ENCODE assay signal across 11 cellular contexts in the genomic region with DNA sequence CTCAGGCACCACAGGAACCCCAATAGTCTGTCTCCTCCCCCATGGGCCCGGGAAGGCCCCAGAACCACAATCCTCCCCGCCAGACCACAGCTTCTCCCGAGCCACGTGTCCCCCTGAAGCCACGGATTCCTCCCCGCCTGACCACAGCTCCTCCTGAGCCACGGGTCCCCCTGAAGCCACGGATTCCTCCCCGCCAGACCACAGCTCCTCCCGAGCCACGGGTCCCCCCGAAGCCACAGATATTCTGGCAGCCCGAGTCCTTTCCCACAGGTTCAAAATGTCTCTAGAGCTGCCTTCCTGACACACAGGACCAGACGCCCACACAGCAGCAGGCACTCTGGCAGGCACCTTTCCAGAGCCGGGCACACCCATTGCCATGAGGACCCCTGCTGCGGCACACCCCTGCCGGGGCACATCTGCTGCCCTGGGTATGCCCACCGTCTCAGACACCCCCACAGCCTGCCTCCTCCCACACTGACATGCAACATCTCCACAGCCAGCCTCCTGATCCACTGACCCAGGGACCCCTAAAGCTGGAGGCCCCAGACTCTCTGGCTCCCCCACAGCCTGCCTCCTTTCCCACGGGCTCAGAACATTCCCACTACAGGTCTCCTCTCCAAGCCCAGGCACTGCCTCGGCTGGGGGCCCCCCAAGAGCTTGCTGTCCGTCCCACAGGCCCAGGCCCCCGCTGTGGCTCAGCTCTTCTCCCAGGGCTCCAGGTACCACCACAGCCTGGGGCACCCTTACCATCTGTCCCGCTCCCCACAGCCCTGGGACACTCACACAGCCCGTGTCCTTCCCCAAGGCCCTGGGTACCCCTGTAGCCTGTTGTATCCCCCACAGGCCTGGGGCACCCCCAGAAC. TPM values are rescaled to one million over a fixed set of nuclear protein-coding genes. Genes with fewer than 3 reads are reported as not detected.
A peak's percentile ranks its signal among the peaks of the same experiment; 100 is the strongest.
DNase-seq lines count a peak whose midpoint lies in the region; ATAC-seq, FAIRE-seq and TF ChIP-seq lines count a peak whose summit lies in the region.
"Had no signal": no experiment of that assay in that cellular context is flagged by ENCODE, and none has a peak within 500 bp of the region (broad histone marks: within the 10 kb centered on the region; RNA-seq: fewer than 3 reads in every experiment).

No MANE protein-coding gene starts in this region.

- peak overlapping the region; percentile 62 to 96 (median 94) for H3K4me3 Mint-ChIP-seq in CD8-positive, alpha-beta memory T cell
- peak overlapping the region; percentile 98 for H3K4me3 Mint-ChIP-seq in neural crest cell

- H3K27ac ChIP-seq in CD8-positive, alpha-beta memory T cell (ENCODE audit: low read depth, low read length), result no peak overlapping the region
- H3K27ac ChIP-seq in K562 (ENCODE audit: extremely low read depth, low read depth, low read length), result no peak overlapping the region; the same call in 2 of the 3 replicates

- peaks cover 25% of the 10 kb centered on the region for H3K4me1 ChIP-seq in CD8-positive, alpha-beta memory T cell (ENCODE audit: insufficient read depth, low read length)
- H3K4me1 ChIP-seq in K562 (replicated peaks in 1 of 2; ENCODE audit: control insufficient read depth in 2 of 2, insufficient read depth in 2 of 2, low read length in 2 of 2), result peaks cover 8 to 43% of the 10 kb centered on the region in 2 experiments; a peak in 4 of 5 replicates

- no peaks in the 10 kb centered on the region for H4K20me1 ChIP-seq in K562 (replicated peaks; ENCODE audit: control insufficient read depth, insufficient read depth, low read length)

- H3K4me1 Mint-ChIP-seq in CD8-positive, alpha-beta memory T cell, result peaks cover 36 to 53% (median 44%) of the 10 kb centered on the region in 3 donors
- H3K4me1 Mint-ChIP-seq in neural crest cell, result peaks cover 30% of the 10 kb centered on the region

- BruUV-seq in K562 (replicated peaks; lab: Mats Ljungman, UMichigan), result no TSS peak

- no peak for TF ChIP-seq POLR2A in K562 (conservative IDR thresholded peaks at IDR 0.05)
- no peak for TF ChIP-seq POLR2A in GM12892 (IDR thresholded peaks at IDR 0.05; ENCODE audit: low read depth, low read length)

- no peaks in the 10 kb centered on the region for H3K36me3 ChIP-seq in CD8-positive, alpha-beta memory T cell (ENCODE audit: insufficient read depth, low read length)
- H3K36me3 ChIP-seq in K562 (ENCODE audit: control insufficient read depth, insufficient read depth, low read length), result peaks cover 27% of the 10 kb centered on the region

- peaks cover 0 to 3% of the 10 kb centered on the region in 2 donors for H3K27me3 Mint-ChIP-seq in CD8-positive, alpha-beta memory T cell
- no peaks in the 10 kb centered on the region for H3K27me3 Mint-ChIP-seq in neural crest cell (ENCODE audit: low read depth)

- TF ChIP-seq EP300 in K562 (IDR thresholded peaks at IDR 0.05; ENCODE audit: low read length), result no peak

- no peak overlapping the region for H2AFZ ChIP-seq in K562 (ENCODE audit: low read depth, low read length)

- no peak for ATAC-seq in K562
- no peak for ATAC-seq in GM21528 (IDR thresholded peaks at IDR 0.05; ENCODE audit: low FRiP score, unreplicated experiment)

- H3K79me2 ChIP-seq in K562 (ENCODE audit: control insufficient read depth, insufficient read depth, low read length), result peaks cover 42% of the 10 kb centered on the region

- CTCF ChIA-PET in CD8-positive, alpha-beta memory T cell (lab: Charles Lee), result no interaction called here
- CTCF ChIA-PET in K562 (lab: Yijun Ruan, JAX; ENCODE audit: low intra/inter-chr PET ratio), result no interaction called here

- in situ Hi-C loops in K562 (cut with MboI), result no loop called here

- intact Hi-C loops in K562 (cut with micrococcal nuclease), result no loop called here

- no peaks in the 10 kb centered on the region for H3K9me3 Mint-ChIP-seq in CD8-positive, alpha-beta memory T cell
- no peaks in the 10 kb centered on the region for H3K9me3 Mint-ChIP-seq in neural crest cell

- FAIRE-seq in K562 (lab: Jason Lieb, UNC) (no peak), GM12892 (lab: Jason Lieb, UNC) (no peak)

- no peaks in the 10 kb centered on the region for H3K9me1 ChIP-seq in K562 (ENCODE audit: control insufficient read depth, insufficient read depth, low read length)

- TF ChIP-seq CTCF in K562 (IDR thresholded peaks at IDR 0.05 in 2 of 3, conservative IDR thresholded peaks at IDR 0.05 in 1 of 3; ENCODE audit: insufficient read depth in 2 of 3, low read depth in 1 of 3, low read length in 3 of 3) (no peak), neural crest cell (conservative IDR thresholded peaks at IDR 0.05) (no peak)

- 0 out of 2 replicates have a peak overlapping the region, but pooled peaks have one; percentile 86 for H3K4me2 ChIP-seq in K562 (ENCODE audit: insufficient read depth, low read length)

- H3K27ac Mint-ChIP-seq in CD8-positive, alpha-beta memory T cell, result peak overlapping the region in 5 of 8 donors; percentile 61 to 99 (median 78)
- peak overlapping the region; percentile 35 for H3K27ac Mint-ChIP-seq in neural crest cell (ENCODE audit: unreplicated experiment)

- no peak for DNase-seq in CD8-positive, alpha-beta memory T cell
- no peak for DNase-seq in Jurkat, Clone E6-1 (ENCODE audit: low read depth, low spot score)
- no peak for DNase-seq in K562 (ENCODE audit: extremely low read depth in 1 of 4, low spot score in 3 of 4)
- DNase-seq in neural crest cell (ENCODE audit: low read depth, low spot score), result no peak
- DNase-seq in GM12892 (ENCODE audit: insufficient read length), result no peak
- DNase-seq in DMS53 treated with DMSO at 0.1 percent for 48 hours (lab: John Stamatoyannopoulos, UW; ENCODE audit: unreplicated experiment), result no peak
- DNase-seq: activated CD8-positive, alpha-beta memory T cell treated with anti-CD3 and anti-CD28 coated beads, Interleukin-2, amount 50 U/mL, for 48 hours; hippocampal formation; NCI-H226; SIG-M5 had no signal

- H3K27me3 ChIP-seq in CD8-positive, alpha-beta memory T cell (ENCODE audit: insufficient read depth, low read length, poor library complexity, severe bottlenecking), result no peaks in the 10 kb centered on the region
- no peaks in the 10 kb centered on the region for H3K27me3 ChIP-seq in K562 (ENCODE audit: control insufficient read depth in 2 of 2, insufficient read depth in 2 of 2, low read length in 2 of 2)

- H3K9me3 ChIP-seq in CD8-positive, alpha-beta memory T cell (ENCODE audit: low read length), result no peaks in the 10 kb centered on the region
- no peaks in the 10 kb centered on the region for H3K9me3 ChIP-seq in K562 (replicated peaks; ENCODE audit: control insufficient read depth, insufficient read depth, low read depth, low read length)

- POLR2A ChIA-PET in CD8-positive, alpha-beta memory T cell (lab: Charles Lee), result interaction anchor here (0.9 to 2.1 kb wide), 2 partner anchors 11 to 13 kb away, joined by 3 to 9 read pairs; a partner anchor contains a TSS
- POLR2A ChIA-PET in K562 (lab: Yijun Ruan, JAX), result interaction anchor here (0.6 to 2.3 kb wide), 4 partner anchors 14 to 379 kb away, joined by 3 to 7 read pairs (median 3); no protein-coding TSS in a partner anchor

- 83% methylated on average over 16 of the region's 24 CpGs for WGBS in K562 (ENCODE audit: insufficient coverage, low coverage, missing lambda C conversion rate)

- H3K9ac ChIP-seq in K562 (ENCODE audit: insufficient read depth in 1 of 2, low read depth in 2 of 2, low read length in 2 of 2), result peak overlapping the region in 1 of 2 experiments; percentile 97; a peak in 2 of 4 replicates

- peaks cover 6 to 37% (median 12%) of the 10 kb centered on the region in 3 donors for H3K36me3 Mint-ChIP-seq in CD8-positive, alpha-beta memory T cell
- H3K36me3 Mint-ChIP-seq in neural crest cell (ENCODE audit: low read depth), result peaks cover 13% of the 10 kb centered on the region

- TF ChIP-seq RAD21 in K562 (CRISPR knock-in tag; conservative IDR thresholded peaks at IDR 0.05 in 1 of 2, IDR thresholded peaks at IDR 0.05 in 1 of 2), result no peak

- H3K4me3 ChIP-seq in CD8-positive, alpha-beta memory T cell (ENCODE audit: low read length), result no peak overlapping the region
- peak overlapping the region; percentile 93; the same call in 1 of the 2 replicates for H3K4me3 ChIP-seq in Jurkat, Clone E6-1 (ENCODE audit: low read length)
- H3K4me3 ChIP-seq in K562, result no peak overlapping the region; the same call in 1 of the 2 replicates

RNA-seq across cellular contexts. Expression of a gene that starts 2.2 kb away (rescaled TPM):
- 10 to 100 TPM; 18.6 to 20.8 TPM for total RNA-seq in CD8-positive, alpha-beta memory T cell
- 1.8 TPM for polyA plus RNA-seq in CD8-positive, alpha-beta memory T cell
- 10.6 TPM for polyA plus RNA-seq in Jurkat, Clone E6-1 (2012; ENCODE audit: insufficient read depth, insufficient read length)
- total RNA-seq in K562 (2011; cell fraction: chromatin; rRNA removed; ENCODE audit: low replicate concordance), result 15.6 and 37.4 TPM in 2 replicates
- 8.7 and 12.4 TPM in 2 replicates for total RNA-seq in K562 (2011; cell fraction: nucleolus; rRNA removed)
- total RNA-seq in K562 (2011; cell fraction: nucleoplasm; rRNA removed), result 15.1 and 19.5 TPM in 2 replicates
- 6.0 and 6.9 TPM in 2 replicates for total RNA-seq in K562 (2014; rRNA removed)
- total RNA-seq in K562 (2014; rRNA removed; fragmentation: Illumina TruSeq; extraction: Trizol), result 7.6 and 9.3 TPM in 2 replicates
- total RNA-seq in K562 (2015; rRNA removed; fragmentation: Illumina TruSeq; extraction: Trizol), result 8.5 and 9.0 TPM in 2 replicates
- 6.2 and 7.4 TPM in 2 replicates for total RNA-seq in K562 (2021)
- polyA plus RNA-seq in K562 (2011; rRNA removed), result 3.9 and 6.6 TPM in 2 replicates
- polyA plus RNA-seq in K562 (2011; cell fraction: cytosol; rRNA removed), result 1.6 and 2.5 TPM in 2 replicates
- 15.2 and 20.1 TPM in 2 replicates for polyA plus RNA-seq in K562 (2011; cell fraction: nucleus; rRNA removed)
- 5.6 and 6.6 TPM in 2 replicates for polyA plus RNA-seq in K562 (2012)
- 6.5 and 7.4 TPM in 2 replicates for polyA plus RNA-seq in K562 (2014; fragmentation: Illumina TruSeq; extraction: Trizol)
- polyA plus RNA-seq in K562 (2014; fragmentation: Nextera tagmentation; extraction: Ambion mirVana), result 1 to 10 TPM; 2.0 to 3.4 TPM
- 5.2 and 5.6 TPM in 2 replicates for polyA plus RNA-seq in K562 (2014; rRNA removed)
- polyA minus RNA-seq in K562 (2011; rRNA and poly(A)+ RNA removed), result 5.4 and 5.6 TPM in 2 replicates
- 1.9 and 6.6 TPM in 2 replicates for polyA minus RNA-seq in K562 (2011; cell fraction: cytosol; rRNA and poly(A)+ RNA removed)
- polyA minus RNA-seq in K562 (2011; cell fraction: nucleus; rRNA and poly(A)+ RNA removed), result 10.4 and 14.4 TPM in 2 replicates
- 42.3 and 44.1 TPM in 2 replicates for total RNA-seq in neural crest cell
- 9.4 TPM for polyA plus RNA-seq in GM12892 (2012; ENCODE audit: missing spikeins)

RNA-seq across cellular contexts. Expression of a gene that starts 2.6 kb away (rescaled TPM):
- 100 to 1,000 TPM; 105 to 110 TPM for total RNA-seq in CD8-positive, alpha-beta memory T cell
- polyA plus RNA-seq in CD8-positive, alpha-beta memory T cell, result 98.0 TPM
- polyA plus RNA-seq in Jurkat, Clone E6-1 (2012; ENCODE audit: insufficient read depth, insufficient read length), result 268 TPM
- total RNA-seq in K562 (2011; cell fraction: chromatin; rRNA removed; ENCODE audit: low replicate concordance), result 11.8 and 12.1 TPM in 2 replicates
- 21.5 and 31.7 TPM in 2 replicates for total RNA-seq in K562 (2011; cell fraction: nucleolus; rRNA removed)
- 21.9 and 22.7 TPM in 2 replicates for total RNA-seq in K562 (2011; cell fraction: nucleoplasm; rRNA removed)
- total RNA-seq in K562 (2014; rRNA removed) (111 and 164 TPM in 2 replicates), K562 (2014; rRNA removed; fragmentation: Illumina TruSeq; extraction: Trizol) (141 and 144 TPM in 2 replicates), K562 (2015; rRNA removed; fragmentation: Illumina TruSeq; extraction: Trizol) (164 and 179 TPM in 2 replicates), K562 (2021) (108 and 126 TPM in 2 replicates), neural crest cell (112 and 117 TPM in 2 replicates)
- polyA plus RNA-seq in K562 (2011; rRNA removed) (244 and 357 TPM in 2 replicates), K562 (2014; fragmentation: Illumina TruSeq; extraction: Trizol) (155 and 201 TPM in 2 replicates), K562 (2014; fragmentation: Nextera tagmentation; extraction: Ambion mirVana) (100 to 1,000 TPM; 758 to 759 TPM), K562 (2014; rRNA removed) (236 and 245 TPM in 2 replicates)
- 221 and 252 TPM in 2 replicates for polyA plus RNA-seq in K562 (2011; cell fraction: cytosol; rRNA removed)
- 78.2 and 87.1 TPM in 2 replicates for polyA plus RNA-seq in K562 (2011; cell fraction: nucleus; rRNA removed)
- polyA plus RNA-seq in K562 (2012), result 102 and 310 TPM in 2 replicates
- polyA minus RNA-seq in K562 (2011; rRNA and poly(A)+ RNA removed), result 48.5 and 52.5 TPM in 2 replicates
- 36.5 and 37.0 TPM in 2 replicates for polyA minus RNA-seq in K562 (2011; cell fraction: cytosol; rRNA and poly(A)+ RNA removed)
- polyA minus RNA-seq in K562 (2011; cell fraction: nucleus; rRNA and poly(A)+ RNA removed), result 14.8 and 22.0 TPM in 2 replicates
- polyA plus RNA-seq in GM12892 (2012; ENCODE audit: missing spikeins), result 208 TPM

RNA-seq across cellular contexts. Expression of a gene that starts 13.1 kb away (rescaled TPM):
- total RNA-seq in CD8-positive, alpha-beta memory T cell, result 10 to 100 TPM; 24.8 to 29.5 TPM
- 36.5 TPM for polyA plus RNA-seq in CD8-positive, alpha-beta memory T cell
- 52.7 TPM for polyA plus RNA-seq in Jurkat, Clone E6-1 (2012; ENCODE audit: insufficient read depth, insufficient read length)
- 8.9 and 17.3 TPM in 2 replicates for total RNA-seq in K562 (2011; cell fraction: chromatin; rRNA removed; ENCODE audit: low replicate concordance)
- 6.3 and 7.8 TPM in 2 replicates for total RNA-seq in K562 (2011; cell fraction: nucleolus; rRNA removed)
- 13.3 and 16.6 TPM in 2 replicates for total RNA-seq in K562 (2011; cell fraction: nucleoplasm; rRNA removed)
- total RNA-seq in K562 (2014; rRNA removed) (6.4 and 10.5 TPM in 2 replicates), K562 (2014; rRNA removed; fragmentation: Illumina TruSeq; extraction: Trizol) (15.8 and 16.9 TPM in 2 replicates), K562 (2015; rRNA removed; fragmentation: Illumina TruSeq; extraction: Trizol) (13.7 and 14.6 TPM in 2 replicates), K562 (2021) (14.0 and 17.9 TPM in 2 replicates), neural crest cell (23.0 and 27.7 TPM in 2 replicates)
- polyA plus RNA-seq in K562 (2011; rRNA removed) (24.2 and 29.1 TPM in 2 replicates), K562 (2014; fragmentation: Illumina TruSeq; extraction: Trizol) (10.8 and 10.9 TPM in 2 replicates), K562 (2014; fragmentation: Nextera tagmentation; extraction: Ambion mirVana) (10 to 100 TPM; 35.7 to 39.9 TPM), K562 (2014; rRNA removed) (9.8 and 12.3 TPM in 2 replicates)
- 8.8 and 11.3 TPM in 2 replicates for polyA plus RNA-seq in K562 (2011; cell fraction: cytosol; rRNA removed)
- 9.9 and 13.1 TPM in 2 replicates for polyA plus RNA-seq in K562 (2011; cell fraction: nucleus; rRNA removed)
- polyA plus RNA-seq in K562 (2012), result 11.1 and 14.0 TPM in 2 replicates
- polyA minus RNA-seq in K562 (2011; rRNA and poly(A)+ RNA removed), result 7.6 and 8.9 TPM in 2 replicates
- 0.48 and 2.0 TPM in 2 replicates for polyA minus RNA-seq in K562 (2011; cell fraction: cytosol; rRNA and poly(A)+ RNA removed)
- polyA minus RNA-seq in K562 (2011; cell fraction: nucleus; rRNA and poly(A)+ RNA removed), result 11.4 and 18.2 TPM in 2 replicates
- polyA plus RNA-seq in GM12892 (2012; ENCODE audit: missing spikeins), result 26.9 TPM

RNA-seq across cellular contexts. Expression of a gene that starts 13.3 kb away (rescaled TPM):
- 1 to 10 TPM; 2.0 to 2.1 TPM for total RNA-seq in CD8-positive, alpha-beta memory T cell
- polyA plus RNA-seq in CD8-positive, alpha-beta memory T cell, result 4.7 TPM
- 4.3 TPM for polyA plus RNA-seq in Jurkat, Clone E6-1 (2012; ENCODE audit: insufficient read depth, insufficient read length)
- total RNA-seq in K562 (2011; cell fraction: chromatin; rRNA removed; ENCODE audit: low replicate concordance), result 0.97 and 1.4 TPM in 2 replicates
- total RNA-seq in K562 (2011; cell fraction: nucleolus; rRNA removed), result 1.3 and 1.6 TPM in 2 replicates
- 0.44 and 0.99 TPM in 2 replicates for total RNA-seq in K562 (2011; cell fraction: nucleoplasm; rRNA removed)
- total RNA-seq in K562 (2014; rRNA removed), result 0.14 and 1.2 TPM in 2 replicates
- 0.40 and 0.45 TPM in 2 replicates for total RNA-seq in K562 (2014; rRNA removed; fragmentation: Illumina TruSeq; extraction: Trizol)
- 0.43 and 0.49 TPM in 2 replicates for total RNA-seq in K562 (2015; rRNA removed; fragmentation: Illumina TruSeq; extraction: Trizol)
- total RNA-seq in K562 (2021), result 0.60 and 0.82 TPM in 2 replicates
- polyA plus RNA-seq in K562 (2011; rRNA removed), result 0.31 and 0.77 TPM in 2 replicates
- 0.29 and 1.7 TPM in 2 replicates for polyA plus RNA-seq in K562 (2011; cell fraction: cytosol; rRNA removed)
- polyA plus RNA-seq in K562 (2011; cell fraction: nucleus; rRNA removed), result 0.52 and 1.00 TPM in 2 replicates
- 0.74 and 1.9 TPM in 2 replicates for polyA plus RNA-seq in K562 (2012)
- polyA plus RNA-seq in K562 (2014; fragmentation: Illumina TruSeq; extraction: Trizol), result 0.62 and 0.69 TPM in 2 replicates
- under 1 TPM; 0.04 to 0.11 TPM for polyA plus RNA-seq in K562 (2014; fragmentation: Nextera tagmentation; extraction: Ambion mirVana)
- 1.7 and 1.8 TPM in 2 replicates for polyA plus RNA-seq in K562 (2014; rRNA removed)
- polyA minus RNA-seq in K562 (2011; rRNA and poly(A)+ RNA removed), result 0.21 and 0.42 TPM in 2 replicates
- not detected in 2 replicates for polyA minus RNA-seq in K562 (2011; cell fraction: cytosol; rRNA and poly(A)+ RNA removed)
- polyA minus RNA-seq in K562 (2011; cell fraction: nucleus; rRNA and poly(A)+ RNA removed), result 0.56 and 0.81 TPM in 2 replicates
- total RNA-seq in neural crest cell, result 3.2 and 3.7 TPM in 2 replicates
- polyA plus RNA-seq in GM12892 (2012; ENCODE audit: missing spikeins), result 2.2 TPM
